26 cellular contexts compared by ENCODE assay signal in the genomic region with DNA sequence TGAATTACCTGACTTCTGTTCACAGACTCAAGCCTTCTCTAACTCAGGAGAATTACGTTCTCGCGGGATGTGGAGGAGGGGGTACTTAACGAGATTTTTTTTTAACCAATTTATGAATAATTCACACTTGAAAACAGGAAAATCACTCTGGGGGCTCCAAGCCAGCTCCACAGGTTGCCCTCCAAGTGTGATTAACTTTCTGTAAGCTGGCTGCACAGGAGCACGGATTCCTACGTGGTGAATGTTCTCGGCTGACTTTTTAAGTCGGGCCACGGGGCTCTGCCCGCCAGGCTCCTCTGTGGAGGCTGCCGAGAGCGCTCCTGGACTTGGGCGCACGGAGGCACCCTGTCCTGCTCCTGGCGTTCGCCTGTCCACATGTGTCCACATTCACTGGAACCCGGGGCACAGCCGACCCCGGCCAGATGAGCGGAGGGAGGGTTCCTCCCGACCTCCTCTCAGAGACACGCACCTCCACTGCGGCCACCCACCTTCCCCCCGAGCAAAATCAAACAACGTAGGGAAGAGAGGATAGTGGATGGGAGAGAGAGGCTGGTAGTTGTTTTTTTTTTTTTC.
A peak's percentile ranks its signal among the peaks of the same experiment; 100 is the strongest.
DNase-seq lines count a peak whose midpoint lies in the region; ATAC-seq and TF ChIP-seq lines count a peak whose summit lies in the region.
"Had no signal": no experiment of that assay in that cellular context is flagged by ENCODE, and none has a peak within 500 bp of the region (broad histone marks: within the 10 kb centered on the region; RNA-seq: fewer than 3 reads in every experiment).

No MANE protein-coding gene starts in this region.

- no peaks in the 10 kb centered on the region for H3K27me3 ChIP-seq in H7 (ENCODE audit: control insufficient read depth, insufficient read depth, low read length)
- no peaks in the 10 kb centered on the region for H3K27me3 ChIP-seq in naive thymus-derived CD4-positive, alpha-beta T cell (ENCODE audit: control insufficient read depth in 2 of 2, insufficient read depth in 2 of 2, low read length in 2 of 2)
- H3K27me3 ChIP-seq: brain microvascular endothelial cell, thyroid gland had no signal

- no peak overlapping the region for H3K4me3 ChIP-seq in H7 (ENCODE audit: insufficient read depth, low read depth, low read length)
- no peak overlapping the region for H3K4me3 ChIP-seq in naive thymus-derived CD4-positive, alpha-beta T cell (ENCODE audit: low read length)
- H3K4me3 ChIP-seq: thyroid gland had no signal

- H3K4me1 Mint-ChIP-seq in activated naive CD4-positive, alpha-beta T cell treated with anti-CD3 and anti-CD28 coated beads for 36 hours (ENCODE audit: low read depth): peaks cover 40% of the 10 kb centered on the region
- H3K4me1 Mint-ChIP-seq in activated CD8-positive, alpha-beta T cell treated with anti-CD3 and anti-CD28 coated beads for 36 hours (ENCODE audit: low read depth): peaks cover 37% of the 10 kb centered on the region
- H3K4me1 Mint-ChIP-seq in naive thymus-derived CD4-positive, alpha-beta T cell: peaks cover 32 to 47% (median 41%) of the 10 kb centered on the region in 7 donors
- H3K4me1 Mint-ChIP-seq in activated CD4-positive, alpha-beta T cell treated with anti-CD3 and anti-CD28 coated beads for 36 hours: peaks cover 42% of the 10 kb centered on the region
- H3K4me1 Mint-ChIP-seq in stimulated activated naive CD8-positive, alpha-beta T cell treated with anti-CD3 and anti-CD28 coated beads, Interleukin-15, amount 100 ng/mL, for 72 hours: peaks cover 50% of the 10 kb centered on the region

- no peaks in the 10 kb centered on the region for H3K27me3 Mint-ChIP-seq in activated naive CD4-positive, alpha-beta T cell treated with anti-CD3 and anti-CD28 coated beads for 36 hours (ENCODE audit: low read depth)
- H3K27me3 Mint-ChIP-seq in activated CD8-positive, alpha-beta T cell treated with anti-CD3 and anti-CD28 coated beads for 36 hours: no peaks in the 10 kb centered on the region
- H3K27me3 Mint-ChIP-seq in naive thymus-derived CD4-positive, alpha-beta T cell: no peaks in the 10 kb centered on the region
- no peaks in the 10 kb centered on the region for H3K27me3 Mint-ChIP-seq in activated CD4-positive, alpha-beta T cell treated with anti-CD3 and anti-CD28 coated beads for 36 hours
- H3K27me3 Mint-ChIP-seq in stimulated activated naive CD8-positive, alpha-beta T cell treated with anti-CD3 and anti-CD28 coated beads, Interleukin-15, amount 100 ng/mL, for 72 hours: no peaks in the 10 kb centered on the region
- H3K27me3 Mint-ChIP-seq: activated B cell treated with CpG ODN at 0.5 μM for 24 hours; naive thymus-derived CD8-positive, alpha-beta T cell; stimulated activated naive CD8-positive, alpha-beta T cell treated with anti-CD3 and anti-CD28 coated beads, Interleukin-15, Interleukin-2, amounts not matched to agents 100 ng/mL and 50 ng/mL, for 24 hours had no signal

- POLR2A ChIA-PET in activated CD8-positive, alpha-beta T cell treated with anti-CD3 and anti-CD28 coated beads for 36 hours (lab: Charles Lee): interaction anchor here (1.1 kb wide), 1 partner anchor 48 kb away, joined by 3 read pairs; no protein-coding TSS in a partner anchor
- POLR2A ChIA-PET in naive thymus-derived CD4-positive, alpha-beta T cell (lab: Charles Lee): interaction anchor here (0.6 kb wide), 2 partner anchors 99 to 806 kb away, joined by 3 read pairs; no protein-coding TSS in a partner anchor
- POLR2A ChIA-PET in activated CD4-positive, alpha-beta T cell treated with anti-CD3 and anti-CD28 coated beads for 36 hours (lab: Charles Lee): no interaction called here

- H3K27ac ChIP-seq in naive thymus-derived CD4-positive, alpha-beta T cell (ENCODE audit: low read depth, low read length): no peak overlapping the region
- H3K27ac ChIP-seq: brain microvascular endothelial cell, thyroid gland had no signal

- H3K9me3 Mint-ChIP-seq in activated naive CD4-positive, alpha-beta T cell treated with anti-CD3 and anti-CD28 coated beads for 36 hours: no peaks in the 10 kb centered on the region
- peaks cover 7% of the 10 kb centered on the region for H3K9me3 Mint-ChIP-seq in activated CD8-positive, alpha-beta T cell treated with anti-CD3 and anti-CD28 coated beads for 36 hours
- peaks cover 0 to 4% (median 0%) of the 10 kb centered on the region in 11 donors for H3K9me3 Mint-ChIP-seq in naive thymus-derived CD4-positive, alpha-beta T cell
- H3K9me3 Mint-ChIP-seq in activated CD4-positive, alpha-beta T cell treated with anti-CD3 and anti-CD28 coated beads for 36 hours (ENCODE audit: low read depth): no peaks in the 10 kb centered on the region
- no peaks in the 10 kb centered on the region for H3K9me3 Mint-ChIP-seq in stimulated activated naive CD8-positive, alpha-beta T cell treated with anti-CD3 and anti-CD28 coated beads, Interleukin-15, amount 100 ng/mL, for 72 hours
- H3K9me3 Mint-ChIP-seq: activated B cell treated with CpG ODN at 0.5 μM for 24 hours; activated T-helper 1 cell treated with anti-CD3 and anti-CD28 coated beads, Interleukin-12 subunit alpha, Interleukin-12 subunit beta, Interleukin-2, Interleukin-4 antibody, amounts not matched to agents 30 ng/mL and 10 ng/mL and 1 ng/mL, durations not matched to agents 14 hours and 24 hours and 36 hours; naive thymus-derived CD8-positive, alpha-beta T cell; stimulated activated naive CD8-positive, alpha-beta T cell treated with anti-CD3 and anti-CD28 coated beads, Interleukin-15, Interleukin-2, amounts not matched to agents 100 ng/mL and 50 ng/mL, for 24 hours had no signal

- DNase-seq in activated naive CD4-positive, alpha-beta T cell treated with anti-CD3 and anti-CD28 coated beads, Interleukin-2, amount 50 U/mL, for 16 hours: peak; percentile 4
- DNase-seq in activated naive CD4-positive, alpha-beta T cell treated with anti-CD3 and anti-CD28 coated beads for 36 hours: no peak
- DNase-seq in H7: peak; percentile 63
- no peak for DNase-seq in activated CD8-positive, alpha-beta T cell treated with anti-CD3 and anti-CD28 coated beads for 36 hours
- DNase-seq in naive thymus-derived CD4-positive, alpha-beta T cell: no peak
- no peak for DNase-seq in DMS53 (lab: John Stamatoyannopoulos, UW)
- no peak for DNase-seq in activated CD4-positive, alpha-beta T cell treated with anti-CD3 and anti-CD28 coated beads for 36 hours
- no peak for DNase-seq in stimulated activated naive CD8-positive, alpha-beta T cell treated with anti-CD3 and anti-CD28 coated beads, Interleukin-15, amount 100 ng/mL, for 72 hours
- DNase-seq: activated B cell treated with CpG ODN at 0.5 μM for 24 hours; brain microvascular endothelial cell; Calu3; effector CD4-positive, alpha-beta T cell; HCEC 1CT; left cardiac atrium; naive thymus-derived CD8-positive, alpha-beta T cell; NCI-H1105 treated with DMSO at 0.1 percent for 48 hours; NCI-H2081; NCI-H446; NCI-H82; OCI-M1; T-helper 9 cell; thyroid gland had no signal

- intact Hi-C loops in activated naive CD4-positive, alpha-beta T cell treated with anti-CD3 and anti-CD28 coated beads for 36 hours (cut with micrococcal nuclease): no loop called here
- intact Hi-C loops in activated CD8-positive, alpha-beta T cell treated with anti-CD3 and anti-CD28 coated beads for 36 hours (cut with micrococcal nuclease): no loop called here
- intact Hi-C loops in naive thymus-derived CD4-positive, alpha-beta T cell (cut with micrococcal nuclease): no loop called here
- intact Hi-C loops in activated CD4-positive, alpha-beta T cell treated with anti-CD3 and anti-CD28 coated beads for 36 hours (cut with DNase I, micrococcal nuclease): no loop called here

- peaks cover 36% of the 10 kb centered on the region for H3K36me3 Mint-ChIP-seq in activated naive CD4-positive, alpha-beta T cell treated with anti-CD3 and anti-CD28 coated beads for 36 hours (ENCODE audit: low read depth)
- H3K36me3 Mint-ChIP-seq in activated CD8-positive, alpha-beta T cell treated with anti-CD3 and anti-CD28 coated beads for 36 hours (ENCODE audit: low read depth): peaks cover 36% of the 10 kb centered on the region
- peaks cover 5 to 38% (median 11%) of the 10 kb centered on the region in 5 donors for H3K36me3 Mint-ChIP-seq in naive thymus-derived CD4-positive, alpha-beta T cell
- peaks cover 42% of the 10 kb centered on the region for H3K36me3 Mint-ChIP-seq in activated CD4-positive, alpha-beta T cell treated with anti-CD3 and anti-CD28 coated beads for 36 hours (ENCODE audit: low read depth)

- H3K4me3 Mint-ChIP-seq in activated naive CD4-positive, alpha-beta T cell treated with anti-CD3 and anti-CD28 coated beads for 36 hours: no peak overlapping the region
- H3K4me3 Mint-ChIP-seq in activated CD8-positive, alpha-beta T cell treated with anti-CD3 and anti-CD28 coated beads for 36 hours: no peak overlapping the region
- peak overlapping the region in 1 of 10 donors; percentile 45 for H3K4me3 Mint-ChIP-seq in naive thymus-derived CD4-positive, alpha-beta T cell
- H3K4me3 Mint-ChIP-seq in activated CD4-positive, alpha-beta T cell treated with anti-CD3 and anti-CD28 coated beads for 36 hours: no peak overlapping the region
- no peak overlapping the region for H3K4me3 Mint-ChIP-seq in stimulated activated naive CD8-positive, alpha-beta T cell treated with anti-CD3 and anti-CD28 coated beads, Interleukin-15, amount 100 ng/mL, for 72 hours
- H3K4me3 Mint-ChIP-seq: activated B cell treated with CpG ODN at 0.5 μM for 24 hours; activated T-helper 1 cell treated with anti-CD3 and anti-CD28 coated beads, Interleukin-12 subunit alpha, Interleukin-12 subunit beta, Interleukin-2, Interleukin-4 antibody, amounts not matched to agents 30 ng/mL and 10 ng/mL and 1 ng/mL, durations not matched to agents 14 hours and 24 hours and 36 hours; CD14-positive monocyte; stimulated activated naive CD8-positive, alpha-beta T cell treated with anti-CD3 and anti-CD28 coated beads, Interleukin-15, Interleukin-2, amounts not matched to agents 100 ng/mL and 50 ng/mL, for 24 hours had no signal

- CTCF ChIA-PET in activated naive CD4-positive, alpha-beta T cell treated with anti-CD3 and anti-CD28 coated beads for 36 hours (lab: Charles Lee): no interaction called here
- CTCF ChIA-PET in activated CD8-positive, alpha-beta T cell treated with anti-CD3 and anti-CD28 coated beads for 36 hours (lab: Charles Lee): no interaction called here
- CTCF ChIA-PET in naive thymus-derived CD4-positive, alpha-beta T cell (lab: Charles Lee): no interaction called here
- CTCF ChIA-PET in activated CD4-positive, alpha-beta T cell treated with anti-CD3 and anti-CD28 coated beads for 36 hours (lab: Charles Lee): interaction anchor here (1.1 kb wide), 1 partner anchor 70 kb away, joined by 5 read pairs; no protein-coding TSS in a partner anchor

- no peaks in the 10 kb centered on the region for H3K9me3 ChIP-seq in naive thymus-derived CD4-positive, alpha-beta T cell (ENCODE audit: control insufficient read depth in 2 of 3, low read length in 3 of 3)
- H3K9me3 ChIP-seq: thyroid gland had no signal

- H3K4me1 ChIP-seq in naive thymus-derived CD4-positive, alpha-beta T cell (ENCODE audit: control insufficient read depth in 2 of 2, insufficient read depth in 2 of 2, low read length in 2 of 2): peaks cover 15 to 35% of the 10 kb centered on the region in 2 donors
- H3K4me1 ChIP-seq: thyroid gland had no signal

- no peak overlapping the region for H3K27ac Mint-ChIP-seq in activated naive CD4-positive, alpha-beta T cell treated with anti-CD3 and anti-CD28 coated beads for 36 hours
- peak overlapping the region; percentile 38 for H3K27ac Mint-ChIP-seq in activated CD8-positive, alpha-beta T cell treated with anti-CD3 and anti-CD28 coated beads for 36 hours
- peak overlapping the region in 6 of 9 donors; percentile 8 to 75 (median 52) for H3K27ac Mint-ChIP-seq in naive thymus-derived CD4-positive, alpha-beta T cell
- no peak overlapping the region for H3K27ac Mint-ChIP-seq in activated CD4-positive, alpha-beta T cell treated with anti-CD3 and anti-CD28 coated beads for 36 hours
- no peak overlapping the region for H3K27ac Mint-ChIP-seq in stimulated activated naive CD8-positive, alpha-beta T cell treated with anti-CD3 and anti-CD28 coated beads, Interleukin-15, amount 100 ng/mL, for 72 hours
- H3K27ac Mint-ChIP-seq: activated B cell treated with CpG ODN at 0.5 μM for 24 hours; activated T-helper 1 cell treated with anti-CD3 and anti-CD28 coated beads, Interleukin-12 subunit alpha, Interleukin-12 subunit beta, Interleukin-2, Interleukin-4 antibody, amounts not matched to agents 30 ng/mL and 10 ng/mL and 1 ng/mL, durations not matched to agents 14 hours and 24 hours and 36 hours had no signal

- no peak for TF ChIP-seq CTCF in activated CD8-positive, alpha-beta T cell treated with anti-CD3 and anti-CD28 coated beads for 36 hours (IDR thresholded peaks at IDR 0.05)

- no peaks in the 10 kb centered on the region; the same call in none of the 2 replicates for H3K36me3 ChIP-seq in H7 (replicated peaks; ENCODE audit: control insufficient read depth, insufficient read depth, low read length)
- H3K36me3 ChIP-seq in naive thymus-derived CD4-positive, alpha-beta T cell (ENCODE audit: control insufficient read depth in 2 of 3, insufficient read depth in 3 of 3, low read length in 3 of 3): peaks cover 0 to 7% (median 0%) of the 10 kb centered on the region in 3 experiments

- no peak for ATAC-seq in activated CD8-positive, alpha-beta T cell treated with anti-CD3 and anti-CD28 coated beads for 36 hours
- ATAC-seq in naive thymus-derived CD4-positive, alpha-beta T cell: no peak
- no peak for ATAC-seq in activated CD4-positive, alpha-beta T cell treated with anti-CD3 and anti-CD28 coated beads for 36 hours
- ATAC-seq in stimulated activated naive CD8-positive, alpha-beta T cell treated with anti-CD3 and anti-CD28 coated beads, Interleukin-15, amount 100 ng/mL, for 72 hours: no peak
- ATAC-seq: left cardiac atrium; naive thymus-derived CD8-positive, alpha-beta T cell; Right ventricle myocardium inferior had no signal

Comparison
In these comparisons a context has a peak if more than half of its experiments do, and no peak if none do; other contexts are left out.
1. DNase-seq: peak in activated naive CD4-positive, alpha-beta T cell treated with anti-CD3 and anti-CD28 coated beads, Interleukin-2, amount 50 U/mL, for 16 hours (single experiment) and H7 (single experiment); none in activated naive CD4-positive, alpha-beta T cell treated with anti-CD3 and anti-CD28 coated beads for 36 hours (single experiment), activated CD8-positive, alpha-beta T cell treated with anti-CD3 and anti-CD28 coated beads for 36 hours (single experiment), naive thymus-derived CD4-positive, alpha-beta T cell (0 of 9), DMS53 (single experiment), activated CD4-positive, alpha-beta T cell treated with anti-CD3 and anti-CD28 coated beads for 36 hours (single experiment) and stimulated activated naive CD8-positive, alpha-beta T cell treated with anti-CD3 and anti-CD28 coated beads, Interleukin-15, amount 100 ng/mL, for 72 hours (0 of 2).
2. H3K27ac Mint-ChIP-seq: peak in activated CD8-positive, alpha-beta T cell treated with anti-CD3 and anti-CD28 coated beads for 36 hours (single experiment) and naive thymus-derived CD4-positive, alpha-beta T cell (6 of 9); none in activated naive CD4-positive, alpha-beta T cell treated with anti-CD3 and anti-CD28 coated beads for 36 hours (single experiment), activated CD4-positive, alpha-beta T cell treated with anti-CD3 and anti-CD28 coated beads for 36 hours (single experiment) and stimulated activated naive CD8-positive, alpha-beta T cell treated with anti-CD3 and anti-CD28 coated beads, Interleukin-15, amount 100 ng/mL, for 72 hours (0 of 2).